ENCODE assay signal across 1 cellular context in the genomic region with DNA sequence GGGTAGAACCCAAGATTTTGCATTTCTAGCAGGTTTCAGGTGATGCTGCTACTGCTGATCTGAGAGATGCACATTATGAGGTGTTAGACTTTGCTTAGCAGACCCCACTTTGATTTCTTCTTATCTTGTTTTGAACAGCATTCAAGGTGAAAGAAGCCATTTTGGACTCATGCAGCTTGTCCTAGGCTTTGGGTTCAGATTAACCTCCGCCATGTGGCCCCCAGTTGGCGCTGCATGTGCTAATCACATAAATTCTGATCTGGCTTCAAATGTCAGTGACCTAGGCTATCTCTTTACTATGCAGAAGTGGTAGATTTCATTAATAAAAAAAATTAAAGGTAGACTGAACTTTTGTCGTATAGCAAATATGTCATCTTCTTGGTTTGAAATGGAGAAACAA.
TF ChIP-seq lines count a peak whose summit lies in the region.

No MANE protein-coding gene starts in this region.

TF ChIP-seq in HepG2, 621 proteins besides CTCF, POLR2A, EP300 and RAD21 (continued from another document):
- no peak for TF ChIP-seq ZNF766 (CRISPR knock-in tag; IDR thresholded peaks at IDR 0.05; ENCODE audit: borderline replicate concordance)
- no peak for TF ChIP-seq ELF1 (CRISPR knock-in tag; IDR thresholded peaks at IDR 0.05)
- TF ChIP-seq NPAS2 (CRISPR knock-in tag; IDR thresholded peaks at IDR 0.05; ENCODE audit: borderline replicate concordance) = no peak
- TF ChIP-seq ZBTB42 (CRISPR knock-in tag; IDR thresholded peaks at IDR 0.05) = no peak
- no peak for TF ChIP-seq ZNF577 (CRISPR knock-in tag; IDR thresholded peaks at IDR 0.05; ENCODE audit: borderline replicate concordance, low read depth)
- TF ChIP-seq, protein P1, sequence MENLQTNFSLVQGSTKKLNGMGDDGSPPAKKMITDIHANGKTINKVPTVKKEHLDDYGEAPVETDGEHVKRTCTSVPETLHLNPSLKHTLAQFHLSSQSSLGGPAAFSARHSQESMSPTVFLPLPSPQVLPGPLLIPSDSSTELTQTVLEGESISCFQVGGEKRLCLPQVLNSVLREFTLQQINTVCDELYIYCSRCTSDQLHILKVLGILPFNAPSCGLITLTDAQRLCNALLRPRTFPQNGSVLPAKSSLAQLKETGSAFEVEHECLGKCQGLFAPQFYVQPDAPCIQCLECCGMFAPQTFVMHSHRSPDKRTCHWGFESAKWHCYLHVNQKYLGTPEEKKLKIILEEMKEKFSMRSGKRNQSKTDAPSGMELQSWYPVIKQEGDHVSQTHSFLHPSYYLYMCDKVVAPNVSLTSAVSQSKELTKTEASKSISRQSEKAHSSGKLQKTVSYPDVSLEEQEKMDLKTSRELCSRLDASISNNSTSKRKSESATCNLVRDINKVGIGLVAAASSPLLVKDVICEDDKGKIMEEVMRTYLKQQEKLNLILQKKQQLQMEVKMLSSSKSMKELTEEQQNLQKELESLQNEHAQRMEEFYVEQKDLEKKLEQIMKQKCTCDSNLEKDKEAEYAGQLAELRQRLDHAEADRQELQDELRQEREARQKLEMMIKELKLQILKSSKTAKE (CRISPR knock-in tag; IDR thresholded peaks at IDR 0.05; ENCODE audit: borderline replicate concordance) = no peak
- TF ChIP-seq RORA (CRISPR knock-in tag; IDR thresholded peaks at IDR 0.05) = no peak
- TF ChIP-seq SP2 (CRISPR knock-in tag; IDR thresholded peaks at IDR 0.05) = no peak
- TF ChIP-seq ZNF367 (CRISPR knock-in tag; IDR thresholded peaks at IDR 0.05; ENCODE audit: borderline replicate concordance) = no peak
